1 cellular context compared by ENCODE assay signal in genomic region chr9:127445851-127446719, GRCh38.
A peak's percentile ranks its signal among the peaks of the same experiment; 100 is the strongest.
TF ChIP-seq lines count a peak whose summit lies in the region.

No MANE protein-coding gene starts in this region.

TF ChIP-seq in HepG2, 621 proteins besides CTCF, POLR2A, EP300 and RAD21 (continued from another document):
- TF ChIP-seq HBP1 (CRISPR knock-in tag; IDR thresholded peaks at IDR 0.05; ENCODE audit: low read depth) (no peak), KLF16 (CRISPR knock-in tag; IDR thresholded peaks at IDR 0.05) (0 out of 4 replicates have a peak, but pooled peaks of 1 of the 2 experiments have one; percentile 31), RBFOX2 (IDR thresholded peaks at IDR 0.05; ENCODE audit: low read depth, low read length) (peak; percentile 69), SNAPC4 (CRISPR knock-in tag; IDR thresholded peaks at IDR 0.05) (no peak), ZNF260 (CRISPR knock-in tag; IDR thresholded peaks at IDR 0.05; ENCODE audit: borderline replicate concordance, low read depth) (no peak)
TF ChIP-seq in HepG2: peak in this region for 19.
